15 cellular contexts compared by ENCODE assay signal in the genomic region with DNA sequence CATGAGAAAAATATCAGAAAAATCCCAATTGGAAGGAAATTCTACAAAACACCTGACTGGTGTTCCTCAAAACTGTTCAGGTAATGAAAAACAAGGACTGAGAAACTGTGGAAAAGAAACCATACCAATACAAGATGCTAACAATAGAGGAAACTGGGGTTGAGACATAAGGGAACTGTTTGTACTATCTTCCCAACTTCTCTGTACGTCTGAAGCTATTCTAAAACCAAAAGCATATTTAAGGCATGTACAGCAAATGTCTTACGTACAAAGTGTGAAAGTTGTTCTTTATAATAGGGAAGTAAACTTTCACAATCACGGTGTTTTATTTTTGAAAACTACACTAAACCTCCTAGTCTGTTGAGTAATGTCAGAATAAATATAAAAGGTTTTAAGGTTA.
"Had no signal": no experiment of that assay in that cellular context is flagged by ENCODE, and none has a peak within 500 bp of the region (broad histone marks: within the 10 kb centered on the region; RNA-seq: fewer than 3 reads in every experiment).

No MANE protein-coding gene starts in this region.

- H3K27ac ChIP-seq: cardiac muscle cell, hepatocyte, skin epidermis had no signal

- DNase-seq: activated B cell treated with CpG ODN at 0.5 μM for 24 hours; activated CD4-positive, alpha-beta T cell treated with anti-CD3 and anti-CD28 coated beads for 48 hours; activated CD8-positive, alpha-beta T cell treated with anti-CD3 and anti-CD28 coated beads for 36 hours; activated effector memory CD4-positive, alpha-beta T cell treated with anti-CD3 and anti-CD28 coated beads, Interleukin-2, amount 50 U/mL, for 16 hours; activated T-cell treated with anti-CD3 and anti-CD28 coated beads, Interleukin-2, amount 50 U/mL, for 4 hours; adrenal gland; mesendoderm; posterior cingulate gyrus; stimulated activated CD4-positive, alpha-beta T cell treated with anti-CD3 and anti-CD28 coated beads, Interleukin-4, amount 100 ng/mL, for 4 hours; stimulated activated CD8-positive, alpha-beta memory T cell treated with anti-CD3 and anti-CD28 coated beads, Interleukin-4, amount 100 ng/mL, for 48 hours; stimulated activated naive CD8-positive, alpha-beta T cell treated with anti-CD3 and anti-CD28 coated beads, Interleukin-15, Interleukin-2, amounts not matched to agents 100 U/mL and 50 U/mL, for 24 hours had no signal

- H3K4me1 ChIP-seq: adrenal gland had no signal

- ATAC-seq: activated CD8-positive, alpha-beta T cell treated with anti-CD3 and anti-CD28 coated beads for 36 hours; activated T-cell treated with anti-CD3 and anti-CD28 coated beads, Interleukin-2, amount 50 U/mL, for 4 hours; natural killer cell treated with Interleukin-12 subunit alpha and Interleukin-12 subunit beta and Interleukin-15 and Interleukin-18, amount 100 ng/mL, for 72 hours; stimulated activated naive CD8-positive, alpha-beta T cell treated with anti-CD3 and anti-CD28 coated beads, Interleukin-15, Interleukin-2, amounts not matched to agents 100 U/mL and 50 U/mL, for 24 hours had no signal

- H3K27me3 ChIP-seq: adrenal gland, cardiac muscle cell, hepatocyte had no signal
